Comparison of ENCODE assay signal across 9 cellular contexts in genomic region chr5:178115835-178116405, GRCh38. TPM values are rescaled to one million over a fixed set of nuclear protein-coding genes. Genes with fewer than 3 reads are reported as not detected.
DNase-seq lines count a peak whose midpoint lies in the region; ATAC-seq, FAIRE-seq and TF ChIP-seq lines count a peak whose summit lies in the region.
"Had no signal": no experiment of that assay in that cellular context is flagged by ENCODE, and none has a peak within 500 bp of the region (broad histone marks: within the 10 kb centered on the region; RNA-seq: fewer than 3 reads in every experiment).

No MANE protein-coding gene starts in this region.

- no peak overlapping the region for H3K4me3 ChIP-seq in kidney (ENCODE audit: low read length in 2 of 2)
- no peak overlapping the region for H3K4me3 ChIP-seq in prostate gland

- ATAC-seq in activated T-cell treated with anti-CD3 and anti-CD28 coated beads, Interleukin-2, amount 50 U/mL, for 4 hours: no peak
- no peak for ATAC-seq in activated T-helper 17 cell treated with anti-CD3 and anti-CD28 coated beads, Interleukin-2, amount 50 U/mL, for 72 hours (replicated peaks)
- peak; percentile 1 to 3 for ATAC-seq in stimulated activated naive B cell treated with anti-CD40 and anti-IgM and Interleukin-4, amounts not matched to agents 10 μg/mL and 1 μg/mL and 100 μg/mL, for 72 hours (replicated peaks)
- no peak for ATAC-seq in GM18498 (IDR thresholded peaks at IDR 0.05; ENCODE audit: unreplicated experiment)
- ATAC-seq in HG02870 (IDR thresholded peaks at IDR 0.05; ENCODE audit: unreplicated experiment): no peak

- H3K27me3 ChIP-seq in prostate gland (replicated peaks; ENCODE audit: insufficient read depth): no peaks in the 10 kb centered on the region

- H3K9me3 ChIP-seq in kidney (ENCODE audit: control insufficient read depth in 1 of 2, low read length in 2 of 2) (no peaks in the 10 kb centered on the region), prostate gland (no peaks in the 10 kb centered on the region)

- TF ChIP-seq CTCF in kidney (IDR thresholded peaks at IDR 0.05; ENCODE audit: borderline replicate concordance, extremely low read depth, insufficient read depth) (no peak), prostate gland (IDR thresholded peaks at IDR 0.05) (no peak)

- peak overlapping the region; percentile 33 for H3K27ac Mint-ChIP-seq in activated T-helper 17 cell treated with anti-CD3 and anti-CD28 coated beads, Interleukin-2, amount 50 U/mL, for 72 hours
- peak overlapping the region; percentile 86 for H3K27ac Mint-ChIP-seq in stimulated activated naive B cell treated with anti-CD40 and anti-IgM and Interleukin-4, amounts not matched to agents 10 μg/mL and 1 μg/mL and 100 μg/mL, for 72 hours

- TF ChIP-seq POLR2A in prostate gland (IDR thresholded peaks at IDR 0.05): no peak

- H3K4me3 Mint-ChIP-seq in activated T-cell treated with anti-CD3 and anti-CD28 coated beads, Interleukin-2, amount 50 U/mL, for 4 hours: peak overlapping the region; percentile 90
- H3K4me3 Mint-ChIP-seq in activated T-helper 17 cell treated with anti-CD3 and anti-CD28 coated beads, Interleukin-2, amount 50 U/mL, for 72 hours: peak overlapping the region; percentile 96
- peak overlapping the region; percentile 90 to 96 for H3K4me3 Mint-ChIP-seq in stimulated activated naive B cell treated with anti-CD40 and anti-IgM and Interleukin-4, amounts not matched to agents 10 μg/mL and 1 μg/mL and 100 μg/mL, for 72 hours

- no peaks in the 10 kb centered on the region for H3K36me3 Mint-ChIP-seq in activated T-cell treated with anti-CD3 and anti-CD28 coated beads, Interleukin-2, amount 50 U/mL, for 4 hours (ENCODE audit: insufficient read depth)
- peaks cover 4% of the 10 kb centered on the region for H3K36me3 Mint-ChIP-seq in activated T-helper 17 cell treated with anti-CD3 and anti-CD28 coated beads, Interleukin-2, amount 50 U/mL, for 72 hours (ENCODE audit: low read depth)
- H3K36me3 Mint-ChIP-seq in stimulated activated naive B cell treated with anti-CD40 and anti-IgM and Interleukin-4, amounts not matched to agents 10 μg/mL and 1 μg/mL and 100 μg/mL, for 72 hours: peaks cover 3 to 11% of the 10 kb centered on the region in 2 donors

- H3K27me3 Mint-ChIP-seq in activated T-cell treated with anti-CD3 and anti-CD28 coated beads, Interleukin-2, amount 50 U/mL, for 4 hours (ENCODE audit: low read depth): peaks cover 4% of the 10 kb centered on the region
- no peaks in the 10 kb centered on the region for H3K27me3 Mint-ChIP-seq in activated T-helper 17 cell treated with anti-CD3 and anti-CD28 coated beads, Interleukin-2, amount 50 U/mL, for 72 hours
- H3K27me3 Mint-ChIP-seq in stimulated activated naive B cell treated with anti-CD40 and anti-IgM and Interleukin-4, amounts not matched to agents 10 μg/mL and 1 μg/mL and 100 μg/mL, for 72 hours: no peaks in the 10 kb centered on the region

- H3K27ac ChIP-seq in kidney (ENCODE audit: low read depth in 2 of 2, low read length in 2 of 2): no peak overlapping the region
- H3K27ac ChIP-seq in prostate gland: no peak overlapping the region

- 49% methylated on average over 10 of the region's 10 CpGs for WGBS in prostate gland

- H3K36me3 ChIP-seq in kidney (ENCODE audit: control insufficient read depth in 1 of 2, insufficient read depth in 2 of 2, low read length in 2 of 2) (no peaks in the 10 kb centered on the region), prostate gland (no peaks in the 10 kb centered on the region)

- H3K4me1 Mint-ChIP-seq in activated T-cell treated with anti-CD3 and anti-CD28 coated beads, Interleukin-2, amount 50 U/mL, for 4 hours (ENCODE audit: low read depth): peaks cover 41% of the 10 kb centered on the region
- peaks cover 13% of the 10 kb centered on the region for H3K4me1 Mint-ChIP-seq in activated T-helper 17 cell treated with anti-CD3 and anti-CD28 coated beads, Interleukin-2, amount 50 U/mL, for 72 hours
- H3K4me1 Mint-ChIP-seq in stimulated activated naive B cell treated with anti-CD40 and anti-IgM and Interleukin-4, amounts not matched to agents 10 μg/mL and 1 μg/mL and 100 μg/mL, for 72 hours: peaks cover 52 to 73% of the 10 kb centered on the region in 2 donors

- FAIRE-seq in kidney (lab: Jason Lieb, UNC): no peak

- H3K9me3 Mint-ChIP-seq in activated T-cell treated with anti-CD3 and anti-CD28 coated beads, Interleukin-2, amount 50 U/mL, for 4 hours: no peaks in the 10 kb centered on the region
- H3K9me3 Mint-ChIP-seq in activated T-helper 17 cell treated with anti-CD3 and anti-CD28 coated beads, Interleukin-2, amount 50 U/mL, for 72 hours: no peaks in the 10 kb centered on the region
- no peaks in the 10 kb centered on the region for H3K9me3 Mint-ChIP-seq in stimulated activated naive B cell treated with anti-CD40 and anti-IgM and Interleukin-4, amounts not matched to agents 10 μg/mL and 1 μg/mL and 100 μg/mL, for 72 hours

- peak overlapping the region in 1 of 2 donors; percentile 7 for H3K9ac ChIP-seq in kidney (ENCODE audit: low read length in 2 of 2)

- peaks cover 0 to 5% of the 10 kb centered on the region in 2 donors for H3K4me1 ChIP-seq in kidney (ENCODE audit: control insufficient read depth in 1 of 2, insufficient read depth in 1 of 2, low read depth in 1 of 2, low read length in 2 of 2)
- H3K4me1 ChIP-seq in prostate gland (replicated peaks): no peaks in the 10 kb centered on the region

- no peak for DNase-seq in activated T-cell treated with anti-CD3 and anti-CD28 coated beads, Interleukin-2, amount 50 U/mL, for 4 hours
- DNase-seq in activated T-cell treated with anti-CD3 and anti-CD28 coated beads, Interleukin-2, amount 50 U/mL, for 1 hour: no peak
- peak; percentile 44 for DNase-seq in kidney
- DNase-seq in stimulated activated naive B cell treated with anti-CD40 and anti-IgM and Interleukin-4, amounts not matched to agents 10 μg/mL and 1 μg/mL and 100 μg/mL, for 72 hours: no peak
- DNase-seq in prostate gland (ENCODE audit: low spot score): no peak
- DNase-seq: NCI-H510A had no signal

- intact Hi-C loops in kidney (cut with DNase I): no loop called here
- intact Hi-C loops in prostate gland (cut with DNase I): no loop called here

RNA-seq across cellular contexts. Expression of gene N4BP3, which starts 2.6 kb away (rescaled TPM):
- 1 to 10 TPM; 6.4 to 7.8 (median 7.6) TPM for total RNA-seq in activated T-cell treated with anti-CD3 and anti-CD28 coated beads, Interleukin-2, amount 50 U/mL, for 4 hours
- total RNA-seq in activated T-helper 17 cell treated with anti-CD3 and anti-CD28 coated beads, Interleukin-2, amount 50 U/mL, for 72 hours: 1 to 10 TPM; 3.7 to 8.1 TPM
- total RNA-seq in kidney (5.6 TPM), prostate gland (1 to 10 TPM; 2.3 to 4.7 TPM)
- 2.4 TPM for polyA plus RNA-seq in kidney (ENCODE audit: insufficient read depth, low read depth, low replicate concordance)

RNA-seq across cellular contexts. Expression of gene RMND5B, which starts 14.9 kb away (rescaled TPM):
- total RNA-seq in activated T-cell treated with anti-CD3 and anti-CD28 coated beads, Interleukin-2, amount 50 U/mL, for 4 hours: 10 to 100 TPM; 34.6 to 41.2 (median 35.8) TPM
- total RNA-seq in activated T-helper 17 cell treated with anti-CD3 and anti-CD28 coated beads, Interleukin-2, amount 50 U/mL, for 72 hours: 10 to 100 TPM; 15.9 to 24.5 TPM
- total RNA-seq in kidney (45.3 TPM), prostate gland (10 to 100 TPM; 33.7 to 39.1 TPM)
- polyA plus RNA-seq in kidney (ENCODE audit: insufficient read depth, low read depth, low replicate concordance): 36.6 TPM

RNA-seq across cellular contexts. Expression of gene NHP2, which starts 37.8 kb away (rescaled TPM):
- total RNA-seq in activated T-cell treated with anti-CD3 and anti-CD28 coated beads, Interleukin-2, amount 50 U/mL, for 4 hours: 100 to 1,000 TPM; 373 to 417 (median 409) TPM
- total RNA-seq in activated T-helper 17 cell treated with anti-CD3 and anti-CD28 coated beads, Interleukin-2, amount 50 U/mL, for 72 hours: 100 to 1,000 TPM; 143 to 282 TPM
- total RNA-seq in kidney (98.6 TPM), prostate gland (100 to 1,000 TPM; 270 to 284 TPM)
- polyA plus RNA-seq in kidney (ENCODE audit: insufficient read depth, low read depth, low replicate concordance): 129 TPM

Comparison
In these comparisons a context has a peak if more than half of its experiments do, and no peak if none do; other contexts are left out.
1. ATAC-seq: peak in stimulated activated naive B cell treated with anti-CD40 and anti-IgM and Interleukin-4, amounts not matched to agents 10 μg/mL and 1 μg/mL and 100 μg/mL, for 72 hours (2 of 2); none in activated T-cell treated with anti-CD3 and anti-CD28 coated beads, Interleukin-2, amount 50 U/mL, for 4 hours (0 of 2), activated T-helper 17 cell treated with anti-CD3 and anti-CD28 coated beads, Interleukin-2, amount 50 U/mL, for 72 hours (single experiment), GM18498 (single experiment) and HG02870 (single experiment).
2. Peak in every context shown above with its lines, with median percentiles within 50 percentile points of each other: H3K4me3 Mint-ChIP-seq.